1 cellular context compared by ENCODE assay signal in genomic region chr12:79886917-79887519, GRCh38.
TF ChIP-seq lines count a peak whose summit lies in the region.

No MANE protein-coding gene starts in this region.

TF ChIP-seq in GM23338, 12 proteins besides CTCF, POLR2A, EP300 and RAD21 (continued from another document):
- TF ChIP-seq CREB1 (CRISPR knock-in tag; IDR thresholded peaks at IDR 0.05; ENCODE audit: low read depth) (no peak), NANOG (IDR thresholded peaks at IDR 0.05; ENCODE audit: borderline replicate concordance) (no peak), JUNB (IDR thresholded peaks at IDR 0.05; ENCODE audit: unreplicated experiment) (no peak), EZH2 (IDR thresholded peaks at IDR 0.05; ENCODE audit: low read depth, unreplicated experiment) (no peak), ETS1 (IDR thresholded peaks at IDR 0.05) (no peak), EZH2phosphoT487 (IDR thresholded peaks at IDR 0.05; ENCODE audit: unreplicated experiment) (no peak), STAT1 (IDR thresholded peaks at IDR 0.05; ENCODE audit: unreplicated experiment) (no peak), ZNF331 (CRISPR knock-in tag; IDR thresholded peaks at IDR 0.05; ENCODE audit: low read depth) (no peak), POLR2AphosphoS5 (IDR thresholded peaks at IDR 0.05; ENCODE audit: low read depth) (no peak), ZNF114 (CRISPR knock-in tag; IDR thresholded peaks at IDR 0.05) (no peak)
